ENCODE assay signal across 8 cellular contexts in genomic region chr19:19385131-19385899, GRCh38. TPM values are rescaled to one million over a fixed set of nuclear protein-coding genes. Genes with fewer than 3 reads are reported as not detected.
DNase-seq lines count a peak whose midpoint lies in the region; ATAC-seq and TF ChIP-seq lines count a peak whose summit lies in the region.

No MANE protein-coding gene starts in this region.

- POLR2A ChIA-PET in AG04450 (lab: Yijun Ruan, JAX), result interaction anchor here (0.7 to 1.6 kb wide), 7 partner anchors 10 to 131 kb away, joined by 3 to 11 read pairs (median 3); partner anchors contain the start of genes GATAD2A and NDUFA13

- H3K36me3 ChIP-seq in breast epithelium (no peaks in the 10 kb centered on the region), skeletal muscle tissue (ENCODE audit: control insufficient read depth in 3 of 3, insufficient read depth in 3 of 3, low read length in 3 of 3) (no peaks in the 10 kb centered on the region)

- H3K4me1 ChIP-seq in breast epithelium (no peaks in the 10 kb centered on the region), skeletal muscle tissue (ENCODE audit: control insufficient read depth in 3 of 3, insufficient read depth in 3 of 3, low read length in 3 of 3) (peaks cover 33 to 45% (median 38%) of the 10 kb centered on the region in 3 donors)

- peak; percentile 91 for ATAC-seq in GM18873 (IDR thresholded peaks at IDR 0.05; ENCODE audit: low FRiP score, unreplicated experiment)
- peak; percentile 91 for ATAC-seq in HG03135 (IDR thresholded peaks at IDR 0.05; ENCODE audit: unreplicated experiment)

- peak overlapping the region; percentile 57 for H3K27ac ChIP-seq in AG04450 (ENCODE audit: low read depth, low read length)
- H3K27ac ChIP-seq in VCaP, result peak overlapping the region; percentile 71
- peak overlapping the region; percentile 81 to 94 for H3K27ac ChIP-seq in breast epithelium
- H3K27ac ChIP-seq in skeletal muscle tissue (ENCODE audit: low read depth, low read length), result peak overlapping the region; percentile 88

- peak overlapping the region; percentile 90 to 93 (median 90) for H3K9ac ChIP-seq in skeletal muscle tissue (ENCODE audit: low read depth in 1 of 3, low read length in 3 of 3)

- peak overlapping the region; percentile 75 for H3K4me3 ChIP-seq in AG04450 (ENCODE audit: low read depth, low read length)
- peak overlapping the region; percentile 68 to 90 (median 86) for H3K4me3 ChIP-seq in breast epithelium
- H3K4me3 ChIP-seq in iPS-18c (ENCODE audit: insufficient read depth, low read depth, low read length), result peak overlapping the region; percentile 81
- peak overlapping the region; percentile 67 to 77 (median 67) for H3K4me3 ChIP-seq in skeletal muscle tissue (ENCODE audit: low read length in 3 of 3)

- DNase-seq in AG04450 (ENCODE audit: low read depth, low spot score) (peak; percentile 99), NCI-H2196 (lab: John Stamatoyannopoulos, UW; ENCODE audit: unreplicated experiment) (peak; percentile 99), breast epithelium (ENCODE audit: low spot score in 2 of 2) (peak; percentile 100)

- peak; percentile 48 for TF ChIP-seq POLR2A in breast epithelium (IDR thresholded peaks at IDR 0.05)

- H3K9me3 ChIP-seq in AG04450 (ENCODE audit: control insufficient read depth, insufficient read depth, low read length) (no peaks in the 10 kb centered on the region; the same call in 1 of the 2 replicates), breast epithelium (no peaks in the 10 kb centered on the region), iPS-18c (ENCODE audit: control insufficient read depth, insufficient read depth, low read length) (no peaks in the 10 kb centered on the region), skeletal muscle tissue (ENCODE audit: control insufficient read depth in 3 of 3, low read length in 3 of 3) (no peaks in the 10 kb centered on the region)

- TF ChIP-seq CTCF in AG04450 (IDR thresholded peaks at IDR 0.05; ENCODE audit: low read depth, low read length), result peak; percentile 28
- no peak for TF ChIP-seq CTCF in VCaP (conservative IDR thresholded peaks at IDR 0.05)
- no peak for TF ChIP-seq CTCF in breast epithelium (IDR thresholded peaks at IDR 0.05)

- CTCF ChIA-PET in AG04450 (lab: Charles Lee), result interaction anchor here (1.1 to 1.4 kb wide), 3 partner anchors 17 to 20 kb away, joined by 3 to 5 read pairs (median 3); partner anchors contain the start of gene GATAD2A

- H3K27me3 ChIP-seq in AG04450 (ENCODE audit: control insufficient read depth, insufficient read depth, low read length) (no peaks in the 10 kb centered on the region), breast epithelium (no peaks in the 10 kb centered on the region), skeletal muscle tissue (ENCODE audit: control insufficient read depth in 3 of 3, insufficient read depth in 3 of 3, low read length in 3 of 3) (no peaks in the 10 kb centered on the region)

- intact Hi-C loops in breast epithelium (cut with DNase I; ENCODE audit: low total_unique reads), result no loop called here

RNA-seq across cellular contexts. Expression of gene GATAD2A, which starts 20.2 kb away (rescaled TPM):
- 22.0 and 23.4 TPM in 2 replicates for polyA plus RNA-seq in AG04450 (2011; rRNA removed)
- polyA minus RNA-seq in AG04450 (2011; rRNA and poly(A)+ RNA removed), result 16.6 and 23.3 TPM in 2 replicates
- total RNA-seq in breast epithelium, result 10 to 100 TPM; 29.1 to 38.7 (median 33.6) TPM
- total RNA-seq in skeletal muscle tissue, result 19.8 TPM

Comparison
In these comparisons a context has a peak if more than half of its experiments do, and no peak if none do; other contexts are left out.
1. Peak in every context shown above with its lines: DNase-seq, ATAC-seq, H3K4me3 ChIP-seq and H3K27ac ChIP-seq.